17 cellular contexts compared by ENCODE assay signal in genomic region chr9:16425572-16425971, GRCh38.
A peak's percentile ranks its signal among the peaks of the same experiment; 100 is the strongest.
DNase-seq lines count a peak whose midpoint lies in the region; ATAC-seq, FAIRE-seq and TF ChIP-seq lines count a peak whose summit lies in the region.
"Had no signal": no experiment of that assay in that cellular context is flagged by ENCODE, and none has a peak within 500 bp of the region (broad histone marks: within the 10 kb centered on the region; RNA-seq: fewer than 3 reads in every experiment).

No MANE protein-coding gene starts in this region.

- H3K4me1 ChIP-seq in RWPE2 (ENCODE audit: insufficient read depth, poor library complexity, severe bottlenecking) (peaks cover 17% of the 10 kb centered on the region), kidney (ENCODE audit: control insufficient read depth in 1 of 2, insufficient read depth in 1 of 2, low read depth in 1 of 2, low read length in 2 of 2) (no peaks in the 10 kb centered on the region)
- H3K4me1 ChIP-seq: suprapubic skin had no signal

- H3K36me3 Mint-ChIP-seq in osteocyte (ENCODE audit: unreplicated experiment): peaks cover 26% of the 10 kb centered on the region
- H3K36me3 Mint-ChIP-seq in activated T-cell treated with anti-CD3 and anti-CD28 coated beads, Interleukin-2, amount 50 U/mL, for 4 hours (ENCODE audit: insufficient read depth): no peaks in the 10 kb centered on the region

- DNase-seq in GM04504 (ENCODE audit: low read depth) (peak; percentile 45), RWPE2 (ENCODE audit: low spot score) (no peak), fibroblast of mammary gland (ENCODE audit: low read depth) (peak; percentile 77), osteocyte (ENCODE audit: extremely low spot score, unreplicated experiment) (no peak), kidney (no peak), HT-29 (ENCODE audit: low spot score) (no peak)
- DNase-seq in activated T-cell treated with anti-CD3 and anti-CD28 coated beads, Interleukin-2, amount 50 U/mL, for 4 hours: no peak
- DNase-seq: activated CD4-positive, alpha-beta T cell treated with anti-CD3 and anti-CD28 coated beads, Interleukin-2, amount 50 U/mL, for 4 hours; activated T-cell treated with anti-CD3 and anti-CD28 coated beads, Interleukin-2, amount 50 U/mL, for 72 hours; C1 segment of cervical spinal cord; esophagus squamous epithelium; MV-4-11; SHP77 had no signal

- ATAC-seq in RWPE2 (ENCODE audit: low read depth) (peak; percentile 73; the same call in 2 of the 3 replicates), HG03439 (IDR thresholded peaks at IDR 0.05; ENCODE audit: unreplicated experiment) (no peak)
- ATAC-seq in activated T-cell treated with anti-CD3 and anti-CD28 coated beads, Interleukin-2, amount 50 U/mL, for 4 hours: no peak
- ATAC-seq: activated T-cell treated with anti-CD3 and anti-CD28 coated beads, Interleukin-2, amount 50 U/mL, for 72 hours; GM12878 had no signal

- no peaks in the 10 kb centered on the region for H3K27me3 ChIP-seq in RWPE2 (ENCODE audit: insufficient read depth, poor library complexity, severe bottlenecking)
- H3K27me3 ChIP-seq: esophagus squamous epithelium, suprapubic skin had no signal

- H3K9me3 Mint-ChIP-seq in osteocyte (ENCODE audit: unreplicated experiment): no peaks in the 10 kb centered on the region
- peaks cover 5% of the 10 kb centered on the region for H3K9me3 Mint-ChIP-seq in activated T-cell treated with anti-CD3 and anti-CD28 coated beads, Interleukin-2, amount 50 U/mL, for 4 hours

- peaks cover 48% of the 10 kb centered on the region for H3K4me1 Mint-ChIP-seq in osteocyte (ENCODE audit: unreplicated experiment)
- H3K4me1 Mint-ChIP-seq in activated T-cell treated with anti-CD3 and anti-CD28 coated beads, Interleukin-2, amount 50 U/mL, for 4 hours (ENCODE audit: low read depth): no peaks in the 10 kb centered on the region

- H3K27ac Mint-ChIP-seq in osteocyte (ENCODE audit: unreplicated experiment): peak overlapping the region; percentile 63
- H3K27ac Mint-ChIP-seq: activated T-cell treated with anti-CD3 and anti-CD28 coated beads, Interleukin-2, amount 50 U/mL, for 72 hours; progenitor cell of endocrine pancreas had no signal

- H3K27ac ChIP-seq in RWPE2 (ENCODE audit: poor library complexity, severe bottlenecking): no peak overlapping the region
- H3K27ac ChIP-seq in kidney (ENCODE audit: low read depth in 2 of 2, low read length in 2 of 2): no peak overlapping the region
- H3K27ac ChIP-seq: esophagus squamous epithelium, suprapubic skin had no signal

- no peaks in the 10 kb centered on the region for H3K9me3 ChIP-seq in RWPE2 (ENCODE audit: severe bottlenecking)
- no peaks in the 10 kb centered on the region for H3K9me3 ChIP-seq in kidney (ENCODE audit: control insufficient read depth in 1 of 2, low read length in 2 of 2)
- H3K9me3 ChIP-seq: esophagus squamous epithelium, suprapubic skin had no signal

- H3K27me3 Mint-ChIP-seq in osteocyte (ENCODE audit: unreplicated experiment): no peaks in the 10 kb centered on the region
- H3K27me3 Mint-ChIP-seq in activated T-cell treated with anti-CD3 and anti-CD28 coated beads, Interleukin-2, amount 50 U/mL, for 4 hours (ENCODE audit: low read depth): no peaks in the 10 kb centered on the region

- H3K4me3 ChIP-seq in RWPE2 (ENCODE audit: severe bottlenecking) (no peak overlapping the region), fibroblast of mammary gland (ENCODE audit: control insufficient read depth, low read depth, low read length) (no peak overlapping the region), kidney (ENCODE audit: low read length in 2 of 2) (no peak overlapping the region)
- H3K4me3 ChIP-seq: esophagus squamous epithelium, GM12878, suprapubic skin had no signal

- intact Hi-C loops in kidney (cut with DNase I): no loop called here

- TF ChIP-seq CTCF in RWPE2 (IDR thresholded peaks at IDR 0.05; ENCODE audit: poor library complexity, severe bottlenecking): no peak
- TF ChIP-seq CTCF in fibroblast of mammary gland (conservative IDR thresholded peaks at IDR 0.05; ENCODE audit: control insufficient read depth, insufficient read depth, low read depth, low read length): no peak
- TF ChIP-seq CTCF in osteocyte (IDR thresholded peaks at IDR 0.05): no peak
- TF ChIP-seq CTCF in kidney (IDR thresholded peaks at IDR 0.05; ENCODE audit: borderline replicate concordance, extremely low read depth, insufficient read depth): no peak

- FAIRE-seq in kidney (lab: Jason Lieb, UNC): no peak
- FAIRE-seq: GM12878 had no signal

- no peak overlapping the region for H3K9ac ChIP-seq in kidney (ENCODE audit: low read length in 2 of 2)

- peak overlapping the region; percentile 28 for H3K4me3 Mint-ChIP-seq in osteocyte (ENCODE audit: unreplicated experiment)
- no peak overlapping the region for H3K4me3 Mint-ChIP-seq in activated T-cell treated with anti-CD3 and anti-CD28 coated beads, Interleukin-2, amount 50 U/mL, for 4 hours
- H3K4me3 Mint-ChIP-seq: activated T-cell treated with anti-CD3 and anti-CD28 coated beads, Interleukin-2, amount 50 U/mL, for 72 hours had no signal

- H3K36me3 ChIP-seq in RWPE2 (ENCODE audit: low read depth) (no peaks in the 10 kb centered on the region), kidney (ENCODE audit: control insufficient read depth in 1 of 2, insufficient read depth in 2 of 2, low read length in 2 of 2) (no peaks in the 10 kb centered on the region)
- H3K36me3 ChIP-seq: esophagus squamous epithelium, suprapubic skin had no signal

Comparison
In these comparisons a context has a peak if more than half of its experiments do, and no peak if none do; other contexts are left out.
1. DNase-seq: peak in GM04504 (single experiment) and fibroblast of mammary gland (single experiment); none in RWPE2 (single experiment), osteocyte (single experiment), kidney (single experiment), HT-29 (single experiment) and activated T-cell treated with anti-CD3 and anti-CD28 coated beads, Interleukin-2, amount 50 U/mL, for 4 hours (single experiment).